In genomic region chr6:46267515-46267914, GRCh38 we compare ENCODE assay signal across 26 cellular contexts.
DNase-seq lines count a peak whose midpoint lies in the region; ATAC-seq, FAIRE-seq and TF ChIP-seq lines count a peak whose summit lies in the region.
"Had no signal": no experiment of that assay in that cellular context is flagged by ENCODE, and none has a peak within 500 bp of the region (broad histone marks: within the 10 kb centered on the region; RNA-seq: fewer than 3 reads in every experiment).

No MANE protein-coding gene starts in this region.

- no peaks in the 10 kb centered on the region for H3K9me3 ChIP-seq in HepG2 (ENCODE audit: low read length)
- H3K9me3 ChIP-seq in right lobe of liver, result no peaks in the 10 kb centered on the region
- no peaks in the 10 kb centered on the region for H3K9me3 ChIP-seq in ovary
- H3K9me3 ChIP-seq: BE2C, BLaER1 had no signal

- no peak overlapping the region for H3K4me3 ChIP-seq in HepG2 (replicated peaks in 1 of 3; ENCODE audit: insufficient read depth in 1 of 3, low read depth in 2 of 3, low read length in 3 of 3)
- H3K4me3 ChIP-seq in right lobe of liver, result no peak overlapping the region
- no peak overlapping the region for H3K4me3 ChIP-seq in ovary
- H3K4me3 ChIP-seq: BLaER1, GM12878 had no signal

- no peaks in the 10 kb centered on the region for H3K79me2 ChIP-seq in HepG2 (ENCODE audit: insufficient read depth, low read length)

- H4K20me1 ChIP-seq in HepG2 (ENCODE audit: insufficient read depth, low read length), result no peaks in the 10 kb centered on the region
- H4K20me1 ChIP-seq: BLaER1 had no signal

- TF ChIP-seq POLR2A in HepG2 (IDR thresholded peaks at IDR 0.05; ENCODE audit: insufficient read depth in 1 of 2, low read depth in 2 of 2, low read length in 2 of 2), result no peak
- no peak for TF ChIP-seq POLR2A in right lobe of liver (IDR thresholded peaks at IDR 0.05)
- no peak for TF ChIP-seq POLR2A in ovary (IDR thresholded peaks at IDR 0.05)

- H3K4me2 ChIP-seq in HepG2 (ENCODE audit: low read depth, low read length), result no peak overlapping the region
- H3K4me2 ChIP-seq: BLaER1 had no signal

- FAIRE-seq in HepG2 (lab: Jason Lieb, UNC) (no peak), colon (lab: Jason Lieb, UNC) (peak; percentile 82), frontal cortex (lab: Jason Lieb, UNC) (peak; percentile 85)
- FAIRE-seq: GM12878, GM12892, GM18507 had no signal

- POLR2A ChIA-PET in HepG2 (lab: Yijun Ruan, JAX), result no interaction called here

- H3K4me1 ChIP-seq in HepG2 (ENCODE audit: insufficient read depth, low read length), result no peaks in the 10 kb centered on the region
- no peaks in the 10 kb centered on the region for H3K4me1 ChIP-seq in right lobe of liver
- peaks cover 10% of the 10 kb centered on the region for H3K4me1 ChIP-seq in ovary (ENCODE audit: insufficient read depth)
- H3K4me1 ChIP-seq: BE2C, BLaER1 had no signal

- H3K9ac ChIP-seq in HepG2 (ENCODE audit: insufficient read depth, low read depth, low read length), result no peak overlapping the region
- H3K9ac ChIP-seq: BLaER1 had no signal

- in situ Hi-C loops in HepG2 (cut with HindIII; ENCODE audit: extremely low pct_ligation_motif_present, low pct_unique_long_range_greater_than_20kb), result no loop called here

- CTCF ChIA-PET in HepG2 (lab: Yijun Ruan, JAX; ENCODE audit: low intra/inter-chr PET ratio, low total read pairs), result no interaction called here

- no peaks in the 10 kb centered on the region for H3K27me3 ChIP-seq in HepG2 (ENCODE audit: control insufficient read depth in 1 of 2, insufficient read depth in 2 of 2, low read length in 2 of 2)
- no peaks in the 10 kb centered on the region for H3K27me3 ChIP-seq in right lobe of liver
- no peaks in the 10 kb centered on the region for H3K27me3 ChIP-seq in ovary
- H3K27me3 ChIP-seq: BE2C, BLaER1 had no signal

- H3K36me3 ChIP-seq in HepG2 (replicated peaks in 1 of 2; ENCODE audit: control insufficient read depth in 1 of 2, insufficient read depth in 2 of 2, low read length in 2 of 2) (no peaks in the 10 kb centered on the region), right lobe of liver (no peaks in the 10 kb centered on the region), ovary (no peaks in the 10 kb centered on the region)
- H3K36me3 ChIP-seq: BE2C, BLaER1 had no signal

- under 1% methylated on average over 3 of the region's 3 CpGs for WGBS in HepG2 (ENCODE audit: low lambda C conversion rate)
- 64% methylated on average over 3 of the region's 3 CpGs for WGBS in right lobe of liver (ENCODE audit: insufficient coverage, low coverage, low lambda C conversion rate, missing lambda C conversion rate)
- 76 to 92% (median 88%) methylated on average over 3 of the region's 3 CpGs for WGBS in ovary, 3 donors

- no TSS peak for BruUV-seq in HepG2 (replicated peaks; lab: Mats Ljungman, UMichigan)

- no peak overlapping the region for H2AFZ ChIP-seq in HepG2 (ENCODE audit: low read length)

- no peak for ATAC-seq in HepG2
- no peak for ATAC-seq in right lobe of liver
- ATAC-seq: GM12878 had no signal

- H3K27ac ChIP-seq in HepG2 (ENCODE audit: extremely low read length, insufficient read depth, low read length), result no peak overlapping the region
- no peak overlapping the region for H3K27ac ChIP-seq in right lobe of liver
- H3K27ac ChIP-seq in ovary, result no peak overlapping the region
- H3K27ac ChIP-seq: 22Rv1, BLaER1 had no signal

- TF ChIP-seq CTCF in HepG2 (CRISPR knock-in tag; IDR thresholded peaks at IDR 0.05), result no peak
- TF ChIP-seq CTCF in right lobe of liver (IDR thresholded peaks at IDR 0.05), result no peak
- TF ChIP-seq CTCF in ovary (IDR thresholded peaks at IDR 0.05), result no peak

- TF ChIP-seq EP300 in HepG2 (IDR thresholded peaks at IDR 0.05; ENCODE audit: low read depth in 2 of 2, low read length in 2 of 2), result no peak
- no peak for TF ChIP-seq EP300 in HepG2 (CRISPR knock-in tag; IDR thresholded peaks at IDR 0.05; ENCODE audit: borderline replicate concordance)
- TF ChIP-seq EP300 in ovary (IDR thresholded peaks at IDR 0.05), result no peak

- TF ChIP-seq RAD21 in HepG2 (CRISPR knock-in tag; IDR thresholded peaks at IDR 0.05), result no peak

- intact Hi-C loops in HepG2 (cut with micrococcal nuclease; ENCODE audit: unreplicated experiment) (no loop called here), right lobe of liver (cut with DNase I) (no loop called here), ovary (cut with DNase I) (no loop called here)

- DNase-seq in HepG2 (ENCODE audit: low spot score) (no peak), right lobe of liver (no peak), frontal cortex (ENCODE audit: low spot score in 2 of 2) (no peak), NCI-H1436 treated with DMSO at 0.1 percent for 48 hours (lab: John Stamatoyannopoulos, UW) (no peak), iPS-NIHi7 (ENCODE audit: extremely low spot score) (no peak), ovary (no peak)
- DNase-seq: ACHN; BE2C; C1 segment of cervical spinal cord; CD4-positive, alpha-beta memory T cell; CD4-positive, CD25-positive, alpha-beta regulatory T cell; CD8-positive, alpha-beta memory T cell; COR-L47; DMS 273 treated with DMSO at 0.1 percent for 48 hours; DMS153; DMS53; DMS79; DND-41; EL; GDM1 had no signal

TF ChIP-seq in HepG2, 621 proteins besides CTCF, POLR2A, EP300 and RAD21:
- TF ChIP-seq STAG1 (CRISPR knock-in tag; IDR thresholded peaks at IDR 0.05) (no peak), ZNF280D (CRISPR knock-in tag; IDR thresholded peaks at IDR 0.05) (no peak), TEF (CRISPR knock-in tag; IDR thresholded peaks at IDR 0.05) (no peak), KLF9 (CRISPR knock-in tag; IDR thresholded peaks at IDR 0.05; ENCODE audit: low read depth) (no peak), RARA (CRISPR knock-in tag; IDR thresholded peaks at IDR 0.05) (no peak), MAFK (conservative IDR thresholded peaks at IDR 0.05 in 1 of 2, IDR thresholded peaks at IDR 0.05 in 1 of 2; ENCODE audit: low read length in 2 of 2) (peak; percentile 9 to 49; a peak in 2 of 4 replicates), RAD51 (IDR thresholded peaks at IDR 0.05; ENCODE audit: borderline replicate concordance) (no peak), MAFF (IDR thresholded peaks at IDR 0.05; ENCODE audit: low read depth, low read length) (peak; percentile 30; the same call in 1 of the 2 replicates)
